ENCODE assay signal across 8 cellular contexts in genomic region chr21:27564684-27565280, GRCh38.
DNase-seq lines count a peak whose midpoint lies in the region; ATAC-seq and TF ChIP-seq lines count a peak whose summit lies in the region.

No MANE protein-coding gene starts in this region.

- ATAC-seq in right lobe of liver: peak; percentile 73 to 83 (median 78)
- ATAC-seq in HG02970 (IDR thresholded peaks at IDR 0.05; ENCODE audit: low FRiP score, unreplicated experiment): no peak
- ATAC-seq in HG03135 (IDR thresholded peaks at IDR 0.05; ENCODE audit: unreplicated experiment): no peak

- no peak for TF ChIP-seq POLR2A in right lobe of liver (IDR thresholded peaks at IDR 0.05)

- H3K4me3 ChIP-seq in choroid plexus epithelial cell (ENCODE audit: low read depth, low read length) (no peak overlapping the region), right lobe of liver (no peak overlapping the region)

- H3K27me3 ChIP-seq in right lobe of liver: no peaks in the 10 kb centered on the region

- intact Hi-C loops in right lobe of liver (cut with DNase I): no loop called here

- no peaks in the 10 kb centered on the region for H3K36me3 ChIP-seq in right lobe of liver

- H3K4me1 ChIP-seq in right lobe of liver: no peaks in the 10 kb centered on the region

- 33% methylated on average over 1 of the region's 1 CpG for WGBS in right lobe of liver (ENCODE audit: insufficient coverage, low coverage, low lambda C conversion rate, missing lambda C conversion rate)

- H3K27ac ChIP-seq in right lobe of liver: no peak overlapping the region

- H3K9me3 ChIP-seq in right lobe of liver: no peaks in the 10 kb centered on the region

- TF ChIP-seq CTCF in choroid plexus epithelial cell (conservative IDR thresholded peaks at IDR 0.05; ENCODE audit: low read depth, low read length): peak; percentile 78
- peak; percentile 52 to 74 (median 69) for TF ChIP-seq CTCF in right lobe of liver (IDR thresholded peaks at IDR 0.05)

- DNase-seq in activated CD4-positive, alpha-beta T cell treated with anti-CD3 and anti-CD28 coated beads for 48 hours: peak; percentile 3
- DNase-seq in activated CD4-positive, alpha-beta T cell treated with anti-CD3 and anti-CD28 coated beads for 1 hour: no peak
- DNase-seq in NCI-H82 treated with DMSO at 0.1 percent for 48 hours (lab: John Stamatoyannopoulos, UW; ENCODE audit: unreplicated experiment): peak; percentile 3
- peak; percentile 83 for DNase-seq in choroid plexus epithelial cell (ENCODE audit: low read depth)
- DNase-seq in right lobe of liver: peak in 1 of 3 donors; percentile 49
- no peak for DNase-seq in NCI-H146 treated with DMSO at 0.1 percent for 48 hours (lab: John Stamatoyannopoulos, UW; ENCODE audit: unreplicated experiment)

Comparison
In these comparisons a context has a peak if more than half of its experiments do, and no peak if none do; other contexts are left out.
1. DNase-seq: peak in activated CD4-positive, alpha-beta T cell treated with anti-CD3 and anti-CD28 coated beads for 48 hours (single experiment), NCI-H82 treated with DMSO at 0.1 percent for 48 hours (single experiment) and choroid plexus epithelial cell (single experiment); none in activated CD4-positive, alpha-beta T cell treated with anti-CD3 and anti-CD28 coated beads for 1 hour (single experiment) and NCI-H146 treated with DMSO at 0.1 percent for 48 hours (single experiment).
2. ATAC-seq: peak in right lobe of liver (4 of 4); none in HG02970 (single experiment) and HG03135 (single experiment).